In the genomic region with DNA sequence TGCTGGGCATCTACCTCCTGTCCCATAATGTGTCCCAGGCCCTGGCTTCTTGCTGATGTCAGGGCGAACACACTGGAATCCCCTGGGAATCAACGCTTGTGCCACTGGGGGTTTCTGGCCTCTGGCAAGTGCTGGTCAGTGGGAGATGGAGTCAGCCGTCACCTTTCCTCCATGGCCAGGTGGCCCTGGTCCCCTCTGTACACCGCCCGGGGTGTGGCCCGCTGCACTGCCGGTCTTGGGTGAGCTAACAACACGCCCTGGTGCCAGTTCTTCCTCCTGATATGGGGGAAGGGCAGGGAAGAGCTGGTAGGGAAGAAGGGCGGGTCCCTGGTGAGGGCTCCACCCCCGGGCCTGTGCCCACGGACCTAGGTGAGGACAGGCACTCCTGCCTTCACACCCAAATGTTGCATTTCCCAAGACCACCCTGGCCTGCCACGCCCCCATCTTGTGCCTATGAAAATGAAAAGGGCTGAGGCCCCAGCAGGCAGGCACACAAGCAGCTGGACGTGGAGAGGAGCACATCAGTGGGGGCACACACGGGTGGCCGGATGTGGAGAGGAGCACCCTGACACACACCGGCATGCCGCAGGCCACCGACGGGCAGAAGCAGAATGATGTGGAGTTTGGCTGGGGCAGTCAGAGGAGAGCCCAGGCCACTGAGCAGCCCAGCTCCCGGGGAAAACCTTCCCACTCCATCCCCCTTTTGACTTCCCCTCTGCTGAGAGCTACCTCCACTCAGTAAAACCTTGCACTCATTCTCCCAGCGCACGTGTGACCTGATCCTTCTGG, we compare ENCODE assay signal across 22 cellular contexts.
"Had no signal": no experiment of that assay in that cellular context is flagged by ENCODE, and none has a peak within 500 bp of the region (broad histone marks: within the 10 kb centered on the region; RNA-seq: fewer than 3 reads in every experiment).

No MANE protein-coding gene starts in this region.

- ATAC-seq: activated CD4-positive, alpha-beta T cell treated with anti-CD3 and anti-CD28 coated beads for 36 hours; activated naive CD4-positive, alpha-beta T cell treated with anti-CD3 and anti-CD28 coated beads, Interleukin-2, amount 50 U/mL, for 72 hours; foreskin keratinocyte; sciatic nerve; stimulated activated naive CD8-positive, alpha-beta T cell treated with anti-CD3 and anti-CD28 coated beads, Interleukin-15, Interleukin-2, amounts not matched to agents 100 U/mL and 50 U/mL, for 24 hours had no signal

- H3K4me1 ChIP-seq: foreskin keratinocyte had no signal

- H3K9me3 ChIP-seq: thyroid gland had no signal

- H3K4me3 ChIP-seq: hepatocyte, smooth muscle cell, thyroid gland had no signal

- H3K79me2 ChIP-seq: hepatocyte had no signal

- FAIRE-seq: urothelium cell line had no signal

- H2AFZ ChIP-seq: hepatocyte had no signal

- H3K36me3 ChIP-seq: thyroid gland had no signal

- H3K4me2 ChIP-seq: hepatocyte, smooth muscle cell had no signal

- DNase-seq: activated B cell treated with CpG ODN at 0.5 μM for 24 hours; activated CD4-positive, alpha-beta memory T cell treated with anti-CD3 and anti-CD28 coated beads for 36 hours; activated CD4-positive, alpha-beta T cell treated with anti-CD3 and anti-CD28 coated beads for 36 hours; activated T-cell treated with anti-CD3 and anti-CD28 coated beads, Interleukin-2, amount 50 U/mL, for 48 hours; aorta; caudate nucleus; effector memory CD4-positive, alpha-beta T cell; foreskin keratinocyte; immature natural killer cell; kidney glomerular epithelial cell; mesendoderm; naive B cell; stimulated activated CD4-positive, alpha-beta T cell treated with anti-CD3 and anti-CD28 coated beads, Interleukin-2, amount 100 ng/mL, for 48 hours; stimulated activated CD8-positive, alpha-beta memory T cell treated with anti-CD3 and anti-CD28 coated beads, Interleukin-4, amount 100 ng/mL, for 48 hours; stimulated activated naive CD8-positive, alpha-beta T cell treated with anti-CD3 and anti-CD28 coated beads, Interleukin-15, Interleukin-2, amounts not matched to agents 100 U/mL and 50 U/mL, for 24 hours; T1000; thyroid gland had no signal

- H3K27me3 ChIP-seq: hepatocyte, thyroid gland had no signal

- H3K27ac ChIP-seq: foreskin keratinocyte, hepatocyte, thyroid gland had no signal
